Comparison of ENCODE assay signal across 24 cellular contexts in genomic region chr16:27766166-27766925, GRCh38.
"Had no signal": no experiment of that assay in that cellular context is flagged by ENCODE, and none has a peak within 500 bp of the region (broad histone marks: within the 10 kb centered on the region; RNA-seq: fewer than 3 reads in every experiment).

No MANE protein-coding gene starts in this region.

- H3K4me1 ChIP-seq: heart left ventricle, left ventricle myocardium inferior, neural progenitor cell, pancreas, prostate gland, tibial nerve, upper lobe of left lung had no signal

- H2AFZ ChIP-seq: neural progenitor cell had no signal

- DNase-seq: hypothalamus; immature natural killer cell; kidney; left colon; left ventricle myocardium inferior; naive thymus-derived CD8-positive, alpha-beta T cell; pancreas; retina; stimulated activated CD4-positive, alpha-beta T cell treated with anti-CD3 and anti-CD28 coated beads, Interleukin-1b, Interleukin-23, amount 100 ng/mL, for 48 hours; stimulated activated CD4-positive, alpha-beta T cell treated with anti-CD3 and anti-CD28 coated beads, Interleukin-2, amount 100 ng/mL, for 48 hours; stimulated activated CD4-positive, alpha-beta T cell treated with anti-CD3 and anti-CD28 coated beads, Interleukin-4, amount 100 ng/mL, for 4 hours; stimulated activated CD8-positive, alpha-beta memory T cell treated with anti-CD3 and anti-CD28 coated beads, Interleukin-4, amount 100 ng/mL, for 48 hours; stimulated activated naive CD4-positive, alpha-beta T cell treated with Interleukin-2 at 50 U/mL for 16 hours; stimulated activated naive CD8-positive, alpha-beta T cell treated with anti-CD3 and anti-CD28 coated beads, Interleukin-15, amount 100 ng/mL, for 72 hours; substantia nigra; upper lobe of left lung had no signal

- H3K9me3 ChIP-seq: pancreas, prostate gland had no signal

- H3K4me3 ChIP-seq: heart left ventricle, left ventricle myocardium inferior, neural progenitor cell, pancreas, prostate gland, skin epidermis, tibial nerve, upper lobe of left lung had no signal

- ATAC-seq: heart left ventricle; left colon; naive thymus-derived CD8-positive, alpha-beta T cell; pancreas; right cardiac atrium; sciatic nerve; stimulated activated memory B cell treated with anti-CD40 and anti-IgM and Interleukin-4, amounts not matched to agents 10 μg/mL and 1 μg/mL and 100 μg/mL, for 72 hours; stimulated activated naive CD8-positive, alpha-beta T cell treated with anti-CD3 and anti-CD28 coated beads, Interleukin-15, amount 100 ng/mL, for 72 hours had no signal

- H3K4me2 ChIP-seq: neural progenitor cell had no signal

- H3K36me3 ChIP-seq: neural progenitor cell, prostate gland had no signal

- H3K27me3 ChIP-seq: heart left ventricle, neural progenitor cell, pancreas, tibial nerve, upper lobe of left lung had no signal

- H3K27ac ChIP-seq: heart left ventricle, left ventricle myocardium inferior, neural progenitor cell, pancreas, prostate gland, skin epidermis, tibial nerve, upper lobe of left lung had no signal

- H3K9ac ChIP-seq: neural progenitor cell had no signal
